In genomic region chr1:66025188-66025587, GRCh38 we compare ENCODE assay signal across 17 cellular contexts.
DNase-seq lines count a peak whose midpoint lies in the region; ATAC-seq, FAIRE-seq and TF ChIP-seq lines count a peak whose summit lies in the region.
"Had no signal": no experiment of that assay in that cellular context is flagged by ENCODE, and none has a peak within 500 bp of the region (broad histone marks: within the 10 kb centered on the region; RNA-seq: fewer than 3 reads in every experiment).

No MANE protein-coding gene starts in this region.

- no peak for TF ChIP-seq POLR2A in HepG2 (IDR thresholded peaks at IDR 0.05; ENCODE audit: insufficient read depth in 1 of 2, low read depth in 2 of 2, low read length in 2 of 2)
- no peak for TF ChIP-seq POLR2A in right lobe of liver (IDR thresholded peaks at IDR 0.05)
- TF ChIP-seq POLR2A in IMR-90 (IDR thresholded peaks at IDR 0.05; ENCODE audit: low read depth, low read length), result no peak

- dilution Hi-C loops in IMR-90 (cut with HindIII; ENCODE audit: low sequenced_read_pairs, unreplicated experiment), result no loop called here

- H4K20me1 ChIP-seq in HepG2 (ENCODE audit: insufficient read depth, low read length) (no peaks in the 10 kb centered on the region), IMR-90 (ENCODE audit: insufficient read depth, low read length) (no peaks in the 10 kb centered on the region)
- H4K20me1 ChIP-seq: BLaER1 treated with 17β-estradiol and CSF1 and Interleukin-3, amounts not matched to agents 10 nM and 100 nM had no signal

- H2AFZ ChIP-seq in HepG2 (ENCODE audit: low read length), result no peak overlapping the region
- H2AFZ ChIP-seq in IMR-90 (replicated peaks; ENCODE audit: low read length, poor library complexity), result no peak overlapping the region

- in situ Hi-C loops in HepG2 (cut with HindIII; ENCODE audit: extremely low pct_ligation_motif_present, low pct_unique_long_range_greater_than_20kb), result no loop called here
- in situ Hi-C loops in IMR-90 (cut with MboI; ENCODE audit: low sequenced_read_pairs), result no loop called here

- BruUV-seq in HepG2 (replicated peaks; lab: Mats Ljungman, UMichigan) (no TSS peak), IMR-90 (replicated peaks; lab: Mats Ljungman, UMichigan) (no TSS peak)

- H3K23ac ChIP-seq in IMR-90 (ENCODE audit: low read depth, low read length), result no peak overlapping the region

- no peak overlapping the region for H2BK120ac ChIP-seq in IMR-90 (ENCODE audit: low read depth, low read length)

- H2BK15ac ChIP-seq in IMR-90 (ENCODE audit: low read depth, low read length), result no peak overlapping the region

- H3K4me2 ChIP-seq in HepG2 (ENCODE audit: low read depth, low read length), result no peak overlapping the region
- no peak overlapping the region for H3K4me2 ChIP-seq in IMR-90 (ENCODE audit: low read depth, low read length)
- H3K4me2 ChIP-seq: BLaER1 treated with 17β-estradiol and CSF1 and Interleukin-3, amounts not matched to agents 10 nM and 100 nM had no signal

- no peak overlapping the region for H4K8ac ChIP-seq in IMR-90 (ENCODE audit: low read depth in 2 of 2, low read length in 2 of 2)

- H2AK5ac ChIP-seq in IMR-90 (ENCODE audit: low read depth, low read length), result no peak overlapping the region

- no peak overlapping the region for H3K56ac ChIP-seq in IMR-90 (ENCODE audit: extremely low read depth, insufficient read depth, low read length)

- no peak overlapping the region for H2BK20ac ChIP-seq in IMR-90 (ENCODE audit: low read depth, low read length)

- H4K91ac ChIP-seq in IMR-90 (ENCODE audit: insufficient read depth, low read depth, low read length), result no peak overlapping the region

- no peaks in the 10 kb centered on the region for H3K79me2 ChIP-seq in HepG2 (ENCODE audit: insufficient read depth, low read length)

- no peak for DNase-seq in HepG2 (ENCODE audit: low spot score)
- no peak for DNase-seq in right lobe of liver
- DNase-seq in IMR-90, result no peak
- no peak for DNase-seq in stimulated activated CD8-positive, alpha-beta memory T cell treated with anti-CD3 and anti-CD28 coated beads, Interleukin-4, amount 100 ng/mL, for 48 hours
- DNase-seq in NCI-H446 treated with DMSO at 0.1 percent for 48 hours (lab: John Stamatoyannopoulos, UW), result no peak
- DNase-seq: AML-193; Caco-2; Calu3; CD4-positive, alpha-beta T cell; CD8-positive, alpha-beta T cell; DMS79 treated with DMSO at 0.1 percent for 48 hours; GF-D8 had no signal

- no peak overlapping the region for H4K5ac ChIP-seq in IMR-90 (ENCODE audit: low read depth, low read length)

- H3K18ac ChIP-seq in IMR-90 (ENCODE audit: low read depth, low read length), result no peak overlapping the region

- POLR2A ChIA-PET in HepG2 (lab: Yijun Ruan, JAX), result no interaction called here
- POLR2A ChIA-PET in IMR-90 (lab: Charles Lee; ENCODE audit: unreplicated experiment), result no interaction called here

- no peak overlapping the region for H3K4ac ChIP-seq in IMR-90 (ENCODE audit: low read depth, low read length)

- no peak for ATAC-seq in HepG2
- ATAC-seq in right lobe of liver, result no peak
- ATAC-seq in IMR-90 (ENCODE audit: low read depth), result no peak
- ATAC-seq: CD8-positive, alpha-beta T cell had no signal

- no peak overlapping the region for H3K14ac ChIP-seq in IMR-90 (replicated peaks; ENCODE audit: low read depth, low read length)

- no peak overlapping the region for H3K4me3 ChIP-seq in HepG2 (replicated peaks in 1 of 3; ENCODE audit: insufficient read depth in 1 of 3, low read depth in 2 of 3, low read length in 3 of 3)
- H3K4me3 ChIP-seq in right lobe of liver, result no peak overlapping the region
- no peak overlapping the region for H3K4me3 ChIP-seq in IMR-90 (ENCODE audit: insufficient read depth, low read depth, low read length)
- H3K4me3 ChIP-seq: BLaER1 treated with 17β-estradiol and CSF1 and Interleukin-3, amounts not matched to agents 10 nM and 100 nM had no signal

- H3K27me3 ChIP-seq in HepG2 (ENCODE audit: control insufficient read depth in 1 of 2, insufficient read depth in 2 of 2, low read length in 2 of 2) (no peaks in the 10 kb centered on the region), right lobe of liver (no peaks in the 10 kb centered on the region), IMR-90 (ENCODE audit: control insufficient read depth, insufficient read depth, low read length) (no peaks in the 10 kb centered on the region)
- H3K27me3 ChIP-seq: BLaER1 treated with 17β-estradiol and CSF1 and Interleukin-3, amounts not matched to agents 10 nM and 100 nM had no signal

- H3K36me3 ChIP-seq in HepG2 (replicated peaks in 1 of 2; ENCODE audit: control insufficient read depth in 1 of 2, insufficient read depth in 2 of 2, low read length in 2 of 2), result no peaks in the 10 kb centered on the region
- no peaks in the 10 kb centered on the region for H3K36me3 ChIP-seq in right lobe of liver
- no peaks in the 10 kb centered on the region for H3K36me3 ChIP-seq in IMR-90 (ENCODE audit: control insufficient read depth, insufficient read depth, low read length)
- H3K36me3 ChIP-seq: BLaER1 treated with 17β-estradiol and CSF1 and Interleukin-3, amounts not matched to agents 10 nM and 100 nM had no signal

- intact Hi-C loops in HepG2 (cut with micrococcal nuclease; ENCODE audit: unreplicated experiment), result no loop called here
- intact Hi-C loops in right lobe of liver (cut with DNase I), result no loop called here
- intact Hi-C loops in IMR-90 (cut with micrococcal nuclease), result no loop called here

- FAIRE-seq in HepG2 (lab: Jason Lieb, UNC), result no peak
- FAIRE-seq: G401.6, GM12891 had no signal

- H2BK5ac ChIP-seq in IMR-90 (ENCODE audit: low read depth, low read length, poor library complexity, severe bottlenecking), result no peak overlapping the region

- H3K79me1 ChIP-seq in IMR-90 (ENCODE audit: low read depth in 1 of 2, low read length in 2 of 2), result no peaks in the 10 kb centered on the region

- CTCF ChIA-PET in HepG2 (lab: Yijun Ruan, JAX; ENCODE audit: low intra/inter-chr PET ratio, low total read pairs), result no interaction called here
- CTCF ChIA-PET in IMR-90 (lab: Yijun Ruan, JAX), result interaction anchor here (0.6 to 1.6 kb wide), 2 partner anchors 10 to 222 kb away, joined by 3 to 4 read pairs; no protein-coding TSS in a partner anchor

- H3K9me3 ChIP-seq in HepG2 (ENCODE audit: low read length), result peaks cover 38% of the 10 kb centered on the region
- H3K9me3 ChIP-seq in right lobe of liver, result no peaks in the 10 kb centered on the region
- H3K9me3 ChIP-seq in IMR-90 (ENCODE audit: control insufficient read depth, insufficient read depth, low read length), result no peaks in the 10 kb centered on the region
- H3K9me3 ChIP-seq: Caco-2 had no signal

- H3K9ac ChIP-seq in HepG2 (ENCODE audit: insufficient read depth, low read depth, low read length) (no peak overlapping the region), IMR-90 (ENCODE audit: low read depth, low read length) (no peak overlapping the region)
- H3K9ac ChIP-seq: BLaER1 treated with 17β-estradiol and CSF1 and Interleukin-3, amounts not matched to agents 10 nM and 100 nM had no signal

- H2AK9ac ChIP-seq in IMR-90 (replicated peaks; ENCODE audit: low read depth, low read length, poor library complexity), result no peak overlapping the region

- H3K4me1 ChIP-seq in HepG2 (ENCODE audit: insufficient read depth, low read length) (no peaks in the 10 kb centered on the region), right lobe of liver (no peaks in the 10 kb centered on the region), IMR-90 (ENCODE audit: control insufficient read depth, insufficient read depth, low read length) (no peaks in the 10 kb centered on the region)
- H3K4me1 ChIP-seq: BLaER1 treated with 17β-estradiol and CSF1 and Interleukin-3, amounts not matched to agents 10 nM and 100 nM; Caco-2 had no signal

- H3K9me1 ChIP-seq in IMR-90 (ENCODE audit: insufficient read depth, low read length), result no peaks in the 10 kb centered on the region

- TF ChIP-seq RAD21 in HepG2 (CRISPR knock-in tag; IDR thresholded peaks at IDR 0.05), result no peak
- TF ChIP-seq RAD21 in IMR-90 (IDR thresholded peaks at IDR 0.05; ENCODE audit: low read length), result no peak

- H3K27ac ChIP-seq in HepG2 (ENCODE audit: extremely low read length, insufficient read depth, low read length) (no peak overlapping the region), right lobe of liver (no peak overlapping the region), IMR-90 (ENCODE audit: insufficient read depth, low read length) (no peak overlapping the region)
- H3K27ac ChIP-seq: 22Rv1; BLaER1 treated with 17β-estradiol and CSF1 and Interleukin-3, amounts not matched to agents 10 nM and 100 nM; C4-2B had no signal

- no peak for TF ChIP-seq CTCF in HepG2 (CRISPR knock-in tag; IDR thresholded peaks at IDR 0.05)
- TF ChIP-seq CTCF in right lobe of liver (IDR thresholded peaks at IDR 0.05), result no peak
- TF ChIP-seq CTCF in IMR-90 (conservative IDR thresholded peaks at IDR 0.05; ENCODE audit: low read depth, low read length), result no peak

- no peak for TF ChIP-seq EP300 in HepG2 (IDR thresholded peaks at IDR 0.05; ENCODE audit: low read depth in 2 of 2, low read length in 2 of 2)
- no peak for TF ChIP-seq EP300 in HepG2 (CRISPR knock-in tag; IDR thresholded peaks at IDR 0.05; ENCODE audit: borderline replicate concordance)

TF ChIP-seq in HepG2, 621 proteins besides CTCF, POLR2A, EP300 and RAD21:
- TF ChIP-seq MAFK (conservative IDR thresholded peaks at IDR 0.05 in 1 of 2, IDR thresholded peaks at IDR 0.05 in 1 of 2; ENCODE audit: low read length in 2 of 2) (peak; percentile 18 to 65; a peak in 2 of 4 replicates), MAFF (IDR thresholded peaks at IDR 0.05; ENCODE audit: low read depth, low read length) (peak; percentile 59; the same call in 1 of the 2 replicates), RFX5 (IDR thresholded peaks at IDR 0.05; ENCODE audit: low read depth, low read length) (no peak)

TF ChIP-seq in IMR-90, 13 proteins besides CTCF, POLR2A, EP300 and RAD21:
- TF ChIP-seq SMC3 (IDR thresholded peaks at IDR 0.05; ENCODE audit: low read depth, low read length) (no peak), MAFK (IDR thresholded peaks at IDR 0.05; ENCODE audit: low read depth, low read length) (peak; percentile 47)
TF ChIP-seq in IMR-90: peak in this region for 1.
